ENCODE assay signal across 8 cellular contexts in the genomic region with DNA sequence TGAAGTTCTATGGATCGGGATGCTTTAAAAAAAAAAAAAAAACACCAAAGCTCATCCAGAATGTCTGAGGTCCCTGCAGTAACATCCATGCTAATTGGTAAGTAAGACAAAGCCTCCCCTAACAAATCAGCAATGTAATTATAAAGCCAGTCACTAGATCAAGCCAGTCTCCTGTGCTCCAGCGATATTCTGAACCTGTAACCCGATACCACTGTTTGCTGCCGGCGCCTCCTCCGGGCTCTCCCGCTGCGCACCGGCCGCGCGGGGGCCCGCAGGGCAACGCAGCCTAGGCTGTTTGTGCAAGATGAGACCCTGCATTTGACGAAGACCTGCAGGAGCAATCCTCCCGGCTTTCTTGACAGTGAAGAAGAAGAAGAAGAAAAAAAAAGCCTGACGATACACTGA. TPM values are rescaled to one million over a fixed set of nuclear protein-coding genes. Genes with fewer than 3 reads are reported as not detected.
DNase-seq lines count a peak whose midpoint lies in the region; ATAC-seq, FAIRE-seq and TF ChIP-seq lines count a peak whose summit lies in the region.

No MANE protein-coding gene starts in this region.

- no peaks in the 10 kb centered on the region for H3K9me3 Mint-ChIP-seq in naive B cell

- no peaks in the 10 kb centered on the region for H3K36me3 ChIP-seq in esophagus (ENCODE audit: control insufficient read depth in 2 of 2, insufficient read depth in 2 of 2, low read length in 1 of 2)

- H3K27ac ChIP-seq in VCaP (peak overlapping the region; percentile 96), esophagus (ENCODE audit: low read depth in 2 of 2, low read length in 1 of 2) (peak overlapping the region; percentile 96 to 99)

- peak overlapping the region; percentile 76 to 93 (median 90) for H3K4me3 Mint-ChIP-seq in naive B cell

- H3K27ac Mint-ChIP-seq in naive B cell, result peak overlapping the region in 4 of 6 donors; percentile 66 to 97 (median 94)

- H3K27me3 Mint-ChIP-seq in naive B cell, result no peaks in the 10 kb centered on the region

- no peaks in the 10 kb centered on the region for H3K9me3 ChIP-seq in esophagus (ENCODE audit: control insufficient read depth in 2 of 2, insufficient read depth in 1 of 2, low read depth in 1 of 2, low read length in 1 of 2)

- H3K4me1 Mint-ChIP-seq in naive B cell, result peaks cover 63 to 99% (median 88%) of the 10 kb centered on the region in 3 donors

- peak overlapping the region; percentile 42 to 48 for H3K4me3 ChIP-seq in esophagus (ENCODE audit: low read depth in 1 of 2, low read length in 2 of 2)

- 1 to 4% methylated on average over 17 of the region's 17 CpGs for WGBS in esophagus, 2 donors

- no peaks in the 10 kb centered on the region for H3K36me3 Mint-ChIP-seq in naive B cell

- peak; percentile 64 for DNase-seq in ACHN
- DNase-seq in GM12891 (ENCODE audit: insufficient read length, low spot score), result no peak
- DNase-seq in NCI-H1930 (lab: John Stamatoyannopoulos, UW), result peak; percentile 16 to 50
- DNase-seq in naive B cell, result no peak
- no peak for DNase-seq in hippocampal formation (lab: John Stamatoyannopoulos, UW)

- peak; percentile 37 for TF ChIP-seq CTCF in VCaP (conservative IDR thresholded peaks at IDR 0.05)

- H3K4me1 ChIP-seq in esophagus (ENCODE audit: control insufficient read depth in 2 of 2, insufficient read depth in 2 of 2, low read length in 1 of 2), result peaks cover 5 to 14% of the 10 kb centered on the region in 2 donors

- FAIRE-seq in GM12891 (lab: Jason Lieb, UNC), result peak; percentile 59

- no peak for TF ChIP-seq POLR2A in GM12891 (IDR thresholded peaks at IDR 0.05; ENCODE audit: low read depth, low read length)

- H3K27me3 ChIP-seq in esophagus (ENCODE audit: control insufficient read depth in 1 of 2, insufficient read depth in 2 of 2, low read length in 2 of 2), result no peaks in the 10 kb centered on the region

- in situ Hi-C loops in ACHN (cut with HindIII; ENCODE audit: low pct_ligation_motif_present, low pct_unique_long_range_greater_than_20kb, low sequenced_read_pairs), result no loop called here

- ATAC-seq in naive B cell (ENCODE audit: low read depth in 2 of 2), result no peak
- no peak for ATAC-seq in GM18873 (IDR thresholded peaks at IDR 0.05; ENCODE audit: low FRiP score, unreplicated experiment)

TF ChIP-seq in GM12891, 5 proteins besides CTCF, POLR2A, EP300 and RAD21:
- TF ChIP-seq POLR2AphosphoS5 (IDR thresholded peaks at IDR 0.05; ENCODE audit: low read depth, low read length) (no peak), POU2F2 (IDR thresholded peaks at IDR 0.05; ENCODE audit: low read depth, low read length) (no peak), SPI1 (IDR thresholded peaks at IDR 0.05; ENCODE audit: low read depth, low read length) (no peak), TAF1 (IDR thresholded peaks at IDR 0.05; ENCODE audit: low read depth, low read length) (0 out of 2 replicates have a peak, but pooled peaks have one; percentile 17), PAX5 (IDR thresholded peaks at IDR 0.05; ENCODE audit: insufficient read depth, low read length, severe bottlenecking) (no peak)

RNA-seq across cellular contexts. Expression of gene SERTAD2, which starts 8.7 kb away (rescaled TPM):
- polyA plus RNA-seq in GM12891 (2012; ENCODE audit: low read depth, missing spikeins), result 16.5 TPM
- polyA plus RNA-seq in esophagus, result 10 to 100 TPM; 13.6 to 22.9 TPM
- 10 to 100 TPM in 5 of 6 donors, 1 to 10 TPM in 1; 7.9 to 21.8 (median 13.2) TPM for polyA plus RNA-seq in naive B cell (ENCODE audit: low read depth in 6 of 6)

Comparison
In these comparisons a context has a peak if more than half of its experiments do, and no peak if none do; other contexts are left out.
1. DNase-seq: peak in ACHN (single experiment) and NCI-H1930 (2 of 2); none in GM12891 (single experiment), naive B cell (single experiment) and hippocampal formation (0 of 2).